27 cellular contexts compared by ENCODE assay signal in genomic region chr21:14271053-14271452, GRCh38. TPM values are rescaled to one million over a fixed set of nuclear protein-coding genes. Genes with fewer than 3 reads are reported as not detected.
"Had no signal": no experiment of that assay in that cellular context is flagged by ENCODE, and none has a peak within 500 bp of the region (broad histone marks: within the 10 kb centered on the region; RNA-seq: fewer than 3 reads in every experiment).

No MANE protein-coding gene starts in this region.

- FAIRE-seq: colon, urothelium cell line had no signal

- H3K4me3 ChIP-seq: dorsolateral prefrontal cortex, esophagus muscularis mucosa, gastroesophageal sphincter, heart left ventricle, left lung, neural progenitor cell, prostate gland, right atrium auricular region, stomach, thyroid gland, upper lobe of left lung had no signal

- H3K9me3 ChIP-seq: esophagus muscularis mucosa, gastroesophageal sphincter, heart left ventricle, left lung, prostate gland, right atrium auricular region, stomach, thyroid gland, upper lobe of left lung had no signal

- H2AFZ ChIP-seq: neural progenitor cell had no signal

- H3K27ac ChIP-seq: dorsolateral prefrontal cortex, epithelial cell of prostate, esophagus muscularis mucosa, foreskin keratinocyte, gastroesophageal sphincter, heart left ventricle, left lung, neural progenitor cell, prostate gland, right atrium auricular region, stomach, thyroid gland, upper lobe of left lung had no signal

- H3K4me2 ChIP-seq: neural progenitor cell had no signal

- DNase-seq: dorsolateral prefrontal cortex; effector CD4-positive, alpha-beta T cell; foreskin keratinocyte; heart left ventricle; hippocampal formation; left cardiac atrium; left lung; mesenchymal stem cell; midbrain; naive thymus-derived CD4-positive, alpha-beta T cell; stimulated activated CD4-positive, alpha-beta T cell treated with anti-CD3 and anti-CD28 coated beads, Interleukin-2, amount 100 ng/mL, for 24 hours; stimulated activated CD4-positive, alpha-beta T cell treated with anti-CD3 and anti-CD28 coated beads, Interleukin-4, amount 100 ng/mL, for 24 hours; stimulated activated naive CD4-positive, alpha-beta T cell treated with Interleukin-2 at 50 U/mL for 16 hours; stomach; thyroid gland; upper lobe of left lung had no signal

- H3K4me1 ChIP-seq: foreskin keratinocyte, gastroesophageal sphincter, left lung, neural progenitor cell, prostate gland had no signal

- H3K36me3 ChIP-seq: esophagus muscularis mucosa, gastroesophageal sphincter, heart left ventricle, left lung, neural progenitor cell, prostate gland, right atrium auricular region, stomach, thyroid gland, upper lobe of left lung had no signal

- H3K27me3 ChIP-seq: right atrium auricular region, thyroid gland, upper lobe of left lung had no signal

- ATAC-seq: foreskin keratinocyte; gastroesophageal sphincter; heart left ventricle; left cardiac atrium; left lung; naive thymus-derived CD4-positive, alpha-beta T cell; sciatic nerve; stimulated activated effector memory CD8-positive, alpha-beta T cell treated with anti-CD3 and anti-CD28 coated beads, Interleukin-12 subunit alpha, Interleukin-12 subunit beta, amount 100 ng/mL, for 72 hours had no signal

RNA-seq across cellular contexts. Expression of gene RBM11, which starts 55.1 kb away (rescaled TPM):
- total RNA-seq: lung microvascular endothelial cell had no signal
